Comparison of ENCODE assay signal across 38 cellular contexts in the genomic region with DNA sequence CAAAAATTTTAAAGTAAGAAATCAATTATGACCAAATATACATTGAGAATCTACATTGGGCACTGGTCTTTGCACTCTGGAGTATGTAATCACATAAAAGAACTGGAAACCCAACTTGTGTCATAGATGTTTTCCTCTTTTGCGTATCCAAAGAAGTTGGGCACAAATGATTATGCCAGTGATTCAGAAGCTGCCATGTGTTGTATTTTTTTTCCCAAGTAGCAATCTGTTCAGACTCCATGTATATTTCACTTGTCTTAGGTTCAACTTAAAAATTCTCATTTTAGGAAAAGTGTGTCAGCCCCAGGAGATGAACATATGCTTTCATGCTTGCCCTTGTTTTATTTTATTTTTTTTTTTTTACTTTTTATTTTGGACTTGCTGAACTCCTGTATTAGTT.
"Had no signal": no experiment of that assay in that cellular context is flagged by ENCODE, and none has a peak within 500 bp of the region (broad histone marks: within the 10 kb centered on the region; RNA-seq: fewer than 3 reads in every experiment).

No MANE protein-coding gene starts in this region.

- H3K27me3 Mint-ChIP-seq: activated naive CD4-positive, alpha-beta T cell treated with anti-CD3 and anti-CD28 coated beads, Interleukin-2, amount 10 ng/mL, durations not matched to agents 7 days and 5 days; activated naive CD4-positive, alpha-beta T cell treated with anti-CD3 and anti-CD28 coated beads, Interleukin-2, amount 50 U/mL, for 24 hours; activated naive CD8-positive, alpha-beta T cell; activated naive CD8-positive, alpha-beta T cell treated with anti-CD3 and anti-CD28 coated beads for 36 hours; activated T-cell treated with anti-CD3 and anti-CD28 coated beads, Interleukin-2, amount 50 U/mL, for 24 hours; activated T-helper 17 cell treated with anti-CD3 and anti-CD28 coated beads, Interleukin-2, amount 50 U/mL, for 72 hours; brain; central memory CD8-positive, alpha-beta T cell had no signal

- ATAC-seq: activated naive CD4-positive, alpha-beta T cell treated with anti-CD3 and anti-CD28 coated beads, Interleukin-2, amount 50 U/mL, for 72 hours; activated naive CD8-positive, alpha-beta T cell treated with anti-CD3 and anti-CD28 coated beads, Interleukin-2, amount 50 U/mL, for 24 hours; activated T-cell treated with anti-CD3 and anti-CD28 coated beads, Interleukin-2, amount 50 U/mL, for 4 hours; activated T-cell treated with anti-CD3 and anti-CD28 coated beads, Interleukin-2, amount 50 U/mL, for 72 hours; activated T-helper 17 cell treated with anti-CD3 and anti-CD28 coated beads, Interleukin-2, amount 50 U/mL, for 72 hours; body of pancreas had no signal

- H3K4me3 Mint-ChIP-seq: activated naive CD4-positive, alpha-beta T cell treated with anti-CD3 and anti-CD28 coated beads for 36 hours; activated naive CD4-positive, alpha-beta T cell treated with anti-CD3 and anti-CD28 coated beads, Interleukin-2, amount 10 ng/mL, durations not matched to agents 7 days and 5 days; activated naive CD4-positive, alpha-beta T cell treated with anti-CD3 and anti-CD28 coated beads, Interleukin-2, amount 50 U/mL, for 24 hours; activated naive CD8-positive, alpha-beta T cell; activated naive CD8-positive, alpha-beta T cell treated with anti-CD3 and anti-CD28 coated beads for 36 hours; activated naive CD8-positive, alpha-beta T cell treated with anti-CD3 and anti-CD28 coated beads, Interleukin-2, amount 10 ng/mL, durations not matched to agents 7 days and 5 days; activated naive CD8-positive, alpha-beta T cell treated with anti-CD3 and anti-CD28 coated beads, Interleukin-2, amount 50 U/mL, for 24 hours; activated T-cell treated with anti-CD3 and anti-CD28 coated beads, Interleukin-2, amount 50 U/mL, for 24 hours; activated T-cell treated with anti-CD3 and anti-CD28 coated beads, Interleukin-2, amount 50 U/mL, for 4 hours; activated T-cell treated with anti-CD3 and anti-CD28 coated beads, Interleukin-2, amount 50 U/mL, for 72 hours; activated T-helper 1 cell treated with anti-CD3 and anti-CD28 coated beads, Interleukin-12 subunit alpha, Interleukin-12 subunit beta, Interleukin-2, Interleukin-4 antibody, amounts not matched to agents 30 ng/mL and 10 ng/mL and 1 ng/mL, durations not matched to agents 14 hours and 24 hours and 36 hours; activated T-helper 17 cell treated with anti-CD3 and anti-CD28 coated beads, Interleukin-2, amount 50 U/mL, for 72 hours; central memory CD8-positive, alpha-beta T cell had no signal

- H3K27ac ChIP-seq: adrenal gland, ascending aorta, body of pancreas, brain microvascular endothelial cell, breast epithelium, cardiac muscle cell had no signal

- H3K27ac Mint-ChIP-seq: activated naive CD4-positive, alpha-beta T cell treated with anti-CD3 and anti-CD28 coated beads for 36 hours; activated naive CD4-positive, alpha-beta T cell treated with anti-CD3 and anti-CD28 coated beads, Interleukin-2, amount 10 ng/mL, durations not matched to agents 7 days and 5 days; activated naive CD4-positive, alpha-beta T cell treated with anti-CD3 and anti-CD28 coated beads, Interleukin-2, amount 50 U/mL, for 24 hours; activated naive CD4-positive, alpha-beta T cell treated with anti-CD3 and anti-CD28 coated beads, Interleukin-2, amount 50 U/mL, for 72 hours; activated naive CD8-positive, alpha-beta T cell; activated naive CD8-positive, alpha-beta T cell treated with anti-CD3 and anti-CD28 coated beads for 36 hours; activated naive CD8-positive, alpha-beta T cell treated with anti-CD3 and anti-CD28 coated beads, Interleukin-2, amount 10 ng/mL, durations not matched to agents 7 days and 5 days; activated naive CD8-positive, alpha-beta T cell treated with anti-CD3 and anti-CD28 coated beads, Interleukin-2, amount 50 U/mL, for 24 hours; activated T-cell treated with anti-CD3 and anti-CD28 coated beads, Interleukin-2, amount 50 U/mL, for 24 hours; activated T-cell treated with anti-CD3 and anti-CD28 coated beads, Interleukin-2, amount 50 U/mL, for 72 hours; activated T-helper 1 cell treated with anti-CD3 and anti-CD28 coated beads, Interleukin-12 subunit alpha, Interleukin-12 subunit beta, Interleukin-2, Interleukin-4 antibody, amounts not matched to agents 30 ng/mL and 10 ng/mL and 1 ng/mL, durations not matched to agents 14 hours and 24 hours and 36 hours; activated T-helper 17 cell treated with anti-CD3 and anti-CD28 coated beads, Interleukin-2, amount 50 U/mL, for 72 hours; activated T-helper 2 cell treated with anti-CD3 and anti-CD28 coated beads, Interferon-gamma antibody, Interleukin-2, Interleukin-4, amounts not matched to agents 10 μg/mL and 5 μg/mL and 100 μg/mL, durations not matched to agents 14 hours and 24 hours and 36 hours had no signal

- H3K4me3 ChIP-seq: adrenal gland, ascending aorta, body of pancreas, breast epithelium, cardiac muscle cell had no signal

- H3K36me3 ChIP-seq: adrenal gland, ascending aorta, brain microvascular endothelial cell, breast epithelium, cardiac muscle cell had no signal

- H3K9me3 ChIP-seq: adrenal gland, ascending aorta, body of pancreas had no signal

- H3K4me1 Mint-ChIP-seq: activated naive CD4-positive, alpha-beta T cell treated with anti-CD3 and anti-CD28 coated beads, Interleukin-2, amount 10 ng/mL, durations not matched to agents 7 days and 5 days; activated naive CD4-positive, alpha-beta T cell treated with anti-CD3 and anti-CD28 coated beads, Interleukin-2, amount 50 U/mL, for 24 hours; activated naive CD8-positive, alpha-beta T cell treated with anti-CD3 and anti-CD28 coated beads for 36 hours; activated naive CD8-positive, alpha-beta T cell treated with anti-CD3 and anti-CD28 coated beads, Interleukin-2, amount 10 ng/mL, durations not matched to agents 7 days and 5 days; activated naive CD8-positive, alpha-beta T cell treated with anti-CD3 and anti-CD28 coated beads, Interleukin-2, amount 50 U/mL, for 24 hours; activated T-helper 17 cell treated with anti-CD3 and anti-CD28 coated beads, Interleukin-2, amount 50 U/mL, for 72 hours; central memory CD8-positive, alpha-beta T cell had no signal

- H3K4me1 ChIP-seq: adrenal gland, ascending aorta, body of pancreas, breast epithelium had no signal

- H3K36me3 Mint-ChIP-seq: activated naive CD4-positive, alpha-beta T cell treated with anti-CD3 and anti-CD28 coated beads, Interleukin-2, amount 10 ng/mL, durations not matched to agents 7 days and 5 days; activated naive CD4-positive, alpha-beta T cell treated with anti-CD3 and anti-CD28 coated beads, Interleukin-2, amount 50 U/mL, for 24 hours; activated naive CD4-positive, alpha-beta T cell treated with anti-CD3 and anti-CD28 coated beads, Interleukin-2, amount 50 U/mL, for 72 hours; activated naive CD8-positive, alpha-beta T cell; activated naive CD8-positive, alpha-beta T cell treated with anti-CD3 and anti-CD28 coated beads for 36 hours; activated naive CD8-positive, alpha-beta T cell treated with anti-CD3 and anti-CD28 coated beads, Interleukin-2, amount 10 ng/mL, durations not matched to agents 7 days and 5 days had no signal

- H3K27me3 ChIP-seq: adrenal gland, ascending aorta, body of pancreas, brain microvascular endothelial cell, breast epithelium had no signal

- DNase-seq: activated effector memory CD4-positive, alpha-beta T cell treated with anti-CD3 and anti-CD28 coated beads, Interleukin-2, amount 50 U/mL, for 16 hours; activated effector memory CD4-positive, alpha-beta T cell treated with Interleukin-2 at 50 U/mL for 16 hours; activated gamma-delta T cell; activated gamma-delta T cell treated with Interleukin-2 at 50 U/mL for 16 hours; activated naive CD4-positive, alpha-beta T cell; activated naive CD4-positive, alpha-beta T cell treated with anti-CD3 and anti-CD28 coated beads for 36 hours; activated naive CD4-positive, alpha-beta T cell treated with anti-CD3 and anti-CD28 coated beads, Interleukin-2, amount 10 ng/mL, durations not matched to agents 7 days and 5 days; activated naive CD4-positive, alpha-beta T cell treated with anti-CD3 and anti-CD28 coated beads, Interleukin-2, amount 50 U/mL, for 16 hours; activated naive CD4-positive, alpha-beta T cell treated with Interleukin-2 at 50 U/mL for 16 hours; activated naive CD8-positive, alpha-beta T cell treated with anti-CD3 and anti-CD28 coated beads for 36 hours; activated naive CD8-positive, alpha-beta T cell treated with anti-CD3 and anti-CD28 coated beads, Interleukin-2, amount 10 ng/mL, durations not matched to agents 7 days and 5 days; activated naive CD8-positive, alpha-beta T cell treated with anti-CD3 and anti-CD28 coated beads, Interleukin-2, amount 50 U/mL, for 24 hours; activated T-cell treated with anti-CD3 and anti-CD28 coated beads for 4 hours; activated T-cell treated with anti-CD3 and anti-CD28 coated beads, Interleukin-2, amount 50 U/mL, for 1 hour; activated T-cell treated with anti-CD3 and anti-CD28 coated beads, Interleukin-2, amount 50 U/mL, for 24 hours; activated T-cell treated with anti-CD3 and anti-CD28 coated beads, Interleukin-2, amount 50 U/mL, for 4 hours; activated T-cell treated with anti-CD3 and anti-CD28 coated beads, Interleukin-2, amount 50 U/mL, for 48 hours; activated T-cell treated with anti-CD3 and anti-CD28 coated beads, Interleukin-2, amount 50 U/mL, for 72 hours; adrenal gland; amniotic stem cell; amygdala; aorta; body of pancreas; brain microvascular endothelial cell; caudate nucleus; central memory CD4-positive, alpha-beta T cell; cerebellar nuclear complex had no signal
